ENCODE assay signal across 1 cellular context in genomic region chr2:120223034-120223912, GRCh38.
TF ChIP-seq lines count a peak whose summit lies in the region.

Gene TMEM185B, minus strand, starts transcription at chr2:120223400. Its CDS starts 424 bp downstream, at chr2:120222976.

TF ChIP-seq in K562, 482 proteins besides CTCF, POLR2A, EP300 and RAD21 (continued from another document and continues in another):
- peak; percentile 98 for TF ChIP-seq ZNF511 (CRISPR knock-in tag; IDR thresholded peaks at IDR 0.05)
- no peak for TF ChIP-seq CBFB (CRISPR knock-in tag; IDR thresholded peaks at IDR 0.05)
- no peak for TF ChIP-seq SPI1 (IDR thresholded peaks at IDR 0.05; ENCODE audit: borderline replicate concordance, low read depth, low read length)
- TF ChIP-seq RAD51 (IDR thresholded peaks at IDR 0.05; ENCODE audit: borderline replicate concordance, low read depth), result peak; percentile 60
- peak; percentile 90 for TF ChIP-seq RBBP5 (IDR thresholded peaks at IDR 0.05; ENCODE audit: borderline replicate concordance, insufficient read depth, low read length, poor library complexity, severe bottlenecking)
- no peak for TF ChIP-seq ASH1L (IDR thresholded peaks at IDR 0.05; ENCODE audit: borderline replicate concordance, low read depth, partially characterized antibody)
- TF ChIP-seq NUFIP1 (IDR thresholded peaks at IDR 0.05; ENCODE audit: partially characterized antibody), result no peak
- no peak for TF ChIP-seq GABPB2 (CRISPR knock-in tag; conservative IDR thresholded peaks at IDR 0.05)
- no peak for TF ChIP-seq SRSF7 (optimal IDR thresholded peaks at IDR 0.05; ENCODE audit: low read depth, low read length)
- peak; percentile 70; the same call in 1 of the 2 replicates for TF ChIP-seq GATAD2B (IDR thresholded peaks at IDR 0.05; ENCODE audit: borderline replicate concordance)
- TF ChIP-seq TSC22D4 (tag; IDR thresholded peaks at IDR 0.05), result no peak
- no peak; the same call in 1 of the 2 replicates for TF ChIP-seq REST (CRISPR knock-in tag; IDR thresholded peaks at IDR 0.05; ENCODE audit: low read depth)
- peak; percentile 80; the same call in 1 of the 2 replicates for TF ChIP-seq KLF13 (tag; IDR thresholded peaks at IDR 0.05; ENCODE audit: borderline replicate concordance, low read depth)
- TF ChIP-seq HDAC6 (IDR thresholded peaks at IDR 0.05; ENCODE audit: low read depth, low read length), result no peak
- no peak for TF ChIP-seq MTA2 (IDR thresholded peaks at IDR 0.05; ENCODE audit: low read depth)
- peak; percentile 72 for TF ChIP-seq TARDBP (IDR thresholded peaks at IDR 0.05)
- no peak for TF ChIP-seq MECOM (CRISPR knock-in tag; IDR thresholded peaks at IDR 0.05)
- peak in 1 of 2 experiments; percentile 97; a peak in 2 of 4 replicates for TF ChIP-seq MLX (CRISPR knock-in tag; conservative IDR thresholded peaks at IDR 0.05)
- no peak for TF ChIP-seq FOS (IDR thresholded peaks at IDR 0.05; ENCODE audit: extremely low read depth, insufficient read length)
- no peak for TF ChIP-seq NFRKB (IDR thresholded peaks at IDR 0.05; ENCODE audit: low read depth)
- peak; percentile 69; the same call in 1 of the 2 replicates for TF ChIP-seq NR4A1 (CRISPR knock-in tag; IDR thresholded peaks at IDR 0.05)
- TF ChIP-seq NR4A1 (tag; IDR thresholded peaks at IDR 0.05), result peak; percentile 81
- no peak for TF ChIP-seq HNRNPK (IDR thresholded peaks at IDR 0.05; ENCODE audit: low read depth, low read length, poor library complexity, severe bottlenecking)
- no peak for TF ChIP-seq TAF9B (IDR thresholded peaks at IDR 0.05; ENCODE audit: partially characterized antibody)
- no peak for TF ChIP-seq POU5F1 (IDR thresholded peaks at IDR 0.05; ENCODE audit: borderline replicate concordance, low read depth, low read length, partially characterized antibody)
- TF ChIP-seq PREB (CRISPR knock-in tag; IDR thresholded peaks at IDR 0.05), result no peak
- TF ChIP-seq MEF2D (tag; conservative IDR thresholded peaks at IDR 0.05; ENCODE audit: low read depth), result no peak
- TF ChIP-seq ZC3H4 (CRISPR knock-in tag; IDR thresholded peaks at IDR 0.05; ENCODE audit: borderline replicate concordance), result no peak
- TF ChIP-seq ZNF785 (CRISPR knock-in tag; IDR thresholded peaks at IDR 0.05), result no peak
- TF ChIP-seq ILF3 (IDR thresholded peaks at IDR 0.05; ENCODE audit: borderline replicate concordance), result peak; percentile 70; the same call in 1 of the 2 replicates
- TF ChIP-seq HCFC1 (IDR thresholded peaks at IDR 0.05; ENCODE audit: low read depth, low read length), result peak; percentile 59; the same call in 1 of the 2 replicates
- TF ChIP-seq HOMEZ (CRISPR knock-in tag; IDR thresholded peaks at IDR 0.05), result no peak
- no peak for TF ChIP-seq TAL1 (IDR thresholded peaks at IDR 0.05)
- no peak for TF ChIP-seq PHTF2 (CRISPR knock-in tag; IDR thresholded peaks at IDR 0.05)
- TF ChIP-seq RHOXF2B (CRISPR knock-in tag; conservative IDR thresholded peaks at IDR 0.05), result no peak
- TF ChIP-seq ZNF830 (CRISPR knock-in tag; IDR thresholded peaks at IDR 0.05), result peak; percentile 34; the same call in 1 of the 2 replicates
- TF ChIP-seq NONO (IDR thresholded peaks at IDR 0.05; ENCODE audit: low read depth in 2 of 2, low read length in 1 of 2), result peak; percentile 84 to 91
- peak; percentile 93 for TF ChIP-seq E2F5 (CRISPR knock-in tag; IDR thresholded peaks at IDR 0.05)
- TF ChIP-seq RBM25 (IDR thresholded peaks at IDR 0.05; ENCODE audit: low read depth, low read length, severe bottlenecking), result peak; percentile 36
- TF ChIP-seq SIN3A (IDR thresholded peaks at IDR 0.05; ENCODE audit: borderline replicate concordance in 2 of 2, control insufficient read depth in 1 of 2, low read depth in 2 of 2, low read length in 2 of 2), result peak; percentile 66 to 72; a peak in 2 of 4 replicates
- no peak for TF ChIP-seq STAT5A (IDR thresholded peaks at IDR 0.05; ENCODE audit: borderline replicate concordance, low read length)
- peak in 1 of 2 experiments; percentile 94; a peak in 2 of 4 replicates for TF ChIP-seq TEAD1 (CRISPR knock-in tag; IDR thresholded peaks at IDR 0.05)
- TF ChIP-seq ZNF23 (CRISPR knock-in tag; IDR thresholded peaks at IDR 0.05), result no peak
- no peak for TF ChIP-seq TCF7 (IDR thresholded peaks at IDR 0.05; ENCODE audit: borderline replicate concordance)
- no peak for TF ChIP-seq ZNF445 (CRISPR knock-in tag; IDR thresholded peaks at IDR 0.05; ENCODE audit: low read depth)
- peak; percentile 87 for TF ChIP-seq ZNF584 (CRISPR knock-in tag; IDR thresholded peaks at IDR 0.05; ENCODE audit: low read depth)
- no peak for TF ChIP-seq ATF1 (CRISPR knock-in tag; IDR thresholded peaks at IDR 0.05)
- peak; percentile 85 for TF ChIP-seq ATF1 (tag; IDR thresholded peaks at IDR 0.05)
- TF ChIP-seq ZNF431 (CRISPR knock-in tag; IDR thresholded peaks at IDR 0.05), result peak; percentile 90
- TF ChIP-seq AFF4 (CRISPR knock-in tag; IDR thresholded peaks at IDR 0.05), result no peak
- no peak for TF ChIP-seq FOXM1 (IDR thresholded peaks at IDR 0.05; ENCODE audit: low read depth)
- peak; percentile 87 for TF ChIP-seq FOXM1 (CRISPR knock-in tag; IDR thresholded peaks at IDR 0.05; ENCODE audit: low read depth)
- peak; percentile 93 for TF ChIP-seq USF2 (CRISPR knock-in tag; IDR thresholded peaks at IDR 0.05)
- TF ChIP-seq ARNT (IDR thresholded peaks at IDR 0.05), result no peak
- no peak for TF ChIP-seq ZNF518B (CRISPR knock-in tag; IDR thresholded peaks at IDR 0.05)
- TF ChIP-seq ZNF77 (CRISPR knock-in tag; IDR thresholded peaks at IDR 0.05), result no peak
- TF ChIP-seq GTF2A2 (tag; IDR thresholded peaks at IDR 0.05), result no peak
- TF ChIP-seq GTF2F1 (IDR thresholded peaks at IDR 0.05; ENCODE audit: low read depth, low read length), result no peak
